12 cellular contexts compared by ENCODE assay signal in the genomic region with DNA sequence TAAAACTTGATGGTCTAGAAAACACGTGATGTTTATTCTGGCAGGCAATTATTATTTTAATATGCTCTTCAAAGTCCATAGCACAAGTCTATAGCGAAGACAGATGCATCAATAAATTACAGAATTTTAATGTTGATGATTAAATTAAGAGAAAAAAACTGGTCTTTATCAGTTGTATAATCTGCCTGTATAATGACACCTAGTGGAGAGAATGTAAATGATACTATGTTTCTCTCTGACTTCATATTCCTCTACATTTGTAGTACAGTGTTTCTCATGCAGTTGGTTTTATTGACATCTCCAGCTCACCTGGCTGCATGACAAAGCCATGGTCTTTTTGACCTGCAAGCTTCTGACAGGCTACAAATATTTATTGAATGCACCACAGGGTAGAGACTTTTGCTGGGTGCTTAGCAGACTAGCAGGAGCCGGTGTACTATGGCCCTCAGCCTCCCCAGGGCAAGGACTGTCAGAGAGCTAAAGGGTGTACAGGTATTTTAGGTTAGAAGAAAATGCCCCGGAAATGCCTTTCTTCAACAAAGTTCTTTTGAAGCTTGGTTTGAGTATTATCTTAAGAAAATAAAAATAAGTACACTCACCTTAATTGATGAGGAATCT.
DNase-seq lines count a peak whose midpoint lies in the region; ATAC-seq and TF ChIP-seq lines count a peak whose summit lies in the region.
"Had no signal": no experiment of that assay in that cellular context is flagged by ENCODE, and none has a peak within 500 bp of the region (broad histone marks: within the 10 kb centered on the region; RNA-seq: fewer than 3 reads in every experiment).

No MANE protein-coding gene starts in this region.

- no peak for ATAC-seq in activated naive CD4-positive, alpha-beta T cell treated with anti-CD3 and anti-CD28 coated beads, Interleukin-2, amount 50 U/mL, for 72 hours

- H4K20me1 ChIP-seq in Karpas-422 (ENCODE audit: insufficient read depth, low read depth, low read length): no peaks in the 10 kb centered on the region

- H3K4me1 ChIP-seq in Karpas-422 (ENCODE audit: low read length): no peaks in the 10 kb centered on the region
- no peaks in the 10 kb centered on the region for H3K4me1 ChIP-seq in left ventricle myocardium inferior
- H3K4me1 ChIP-seq: vagina had no signal

- no peak overlapping the region for H3K4me3 ChIP-seq in brain microvascular endothelial cell (ENCODE audit: low read depth, low read length)
- H3K4me3 ChIP-seq in Karpas-422 (ENCODE audit: low read length): no peak overlapping the region
- no peak overlapping the region for H3K4me3 ChIP-seq in left ventricle myocardium inferior
- H3K4me3 ChIP-seq: vagina had no signal

- TF ChIP-seq CTCF in LNCAP (IDR thresholded peaks at IDR 0.05): peak; percentile 55; the same call in 1 of the 2 replicates
- peak; percentile 44 for TF ChIP-seq CTCF in brain microvascular endothelial cell (IDR thresholded peaks at IDR 0.05; ENCODE audit: low read depth, low read length, missing control alignments)
- peak; percentile 57 for TF ChIP-seq CTCF in osteocyte (IDR thresholded peaks at IDR 0.05)
- no peak for TF ChIP-seq CTCF in left ventricle myocardium inferior (IDR thresholded peaks at IDR 0.05; ENCODE audit: borderline replicate concordance)

- no peak overlapping the region for H3K4me2 ChIP-seq in Karpas-422 (ENCODE audit: low read depth, low read length, poor library complexity, severe bottlenecking)

- no peak overlapping the region for H3K27ac Mint-ChIP-seq in osteocyte (ENCODE audit: unreplicated experiment)
- no peak overlapping the region for H3K27ac Mint-ChIP-seq in activated naive CD4-positive, alpha-beta T cell treated with anti-CD3 and anti-CD28 coated beads, Interleukin-2, amount 50 U/mL, for 72 hours

- H3K9me2 ChIP-seq in Karpas-422 (replicated peaks; ENCODE audit: insufficient read depth, low read length): no peaks in the 10 kb centered on the region

- H3K27ac ChIP-seq in brain microvascular endothelial cell: no peak overlapping the region
- H3K27ac ChIP-seq in Karpas-422 (ENCODE audit: low read length): no peak overlapping the region
- no peak overlapping the region for H3K27ac ChIP-seq in left ventricle myocardium inferior (replicated peaks)
- H3K27ac ChIP-seq: epithelial cell of prostate, vagina had no signal

- H3K9me3 Mint-ChIP-seq in osteocyte (ENCODE audit: unreplicated experiment): no peaks in the 10 kb centered on the region
- H3K9me3 Mint-ChIP-seq in activated naive CD4-positive, alpha-beta T cell treated with anti-CD3 and anti-CD28 coated beads, Interleukin-2, amount 50 U/mL, for 72 hours: no peaks in the 10 kb centered on the region

- no peaks in the 10 kb centered on the region for H3K4me1 Mint-ChIP-seq in osteocyte (ENCODE audit: unreplicated experiment)

- in situ Hi-C loops in brain microvascular endothelial cell (cut with HindIII; ENCODE audit: low pct_ligation_motif_present, low sequenced_read_pairs): no loop called here

- H3K36me3 ChIP-seq in brain microvascular endothelial cell (replicated peaks) (no peaks in the 10 kb centered on the region), Karpas-422 (ENCODE audit: insufficient read depth, low read length) (no peaks in the 10 kb centered on the region), left ventricle myocardium inferior (no peaks in the 10 kb centered on the region)
- H3K36me3 ChIP-seq: vagina had no signal

- intact Hi-C loops in left ventricle myocardium inferior (cut with micrococcal nuclease): no loop called here

- H3K27me3 Mint-ChIP-seq in osteocyte (ENCODE audit: unreplicated experiment): peaks cover 29% of the 10 kb centered on the region

- DNase-seq in NCI-H1694 treated with DMSO at 0.1 percent for 48 hours (lab: John Stamatoyannopoulos, UW): peak; percentile 31
- DNase-seq in NCI-H1694 (lab: John Stamatoyannopoulos, UW): no peak
- DNase-seq in brain microvascular endothelial cell: no peak
- DNase-seq in osteocyte (ENCODE audit: extremely low spot score, unreplicated experiment): no peak
- no peak for DNase-seq in Karpas-422
- no peak for DNase-seq in left ventricle myocardium inferior
- no peak for DNase-seq in activated naive CD4-positive, alpha-beta T cell treated with anti-CD3 and anti-CD28 coated beads, Interleukin-2, amount 50 U/mL, for 72 hours (ENCODE audit: low spot score in 2 of 2)
- DNase-seq: activated CD8-positive, alpha-beta memory T cell treated with anti-CD3 and anti-CD28 coated beads, Interleukin-2, amount 50 U/mL, for 4 hours; stimulated activated CD4-positive, alpha-beta T cell treated with anti-CD3 and anti-CD28 coated beads, Interleukin-4, amount 100 ng/mL, for 24 hours had no signal

- H3K36me3 Mint-ChIP-seq in osteocyte (ENCODE audit: unreplicated experiment): no peaks in the 10 kb centered on the region
- H3K36me3 Mint-ChIP-seq in activated naive CD4-positive, alpha-beta T cell treated with anti-CD3 and anti-CD28 coated beads, Interleukin-2, amount 50 U/mL, for 72 hours: no peaks in the 10 kb centered on the region

- H3K4me3 Mint-ChIP-seq in osteocyte (ENCODE audit: unreplicated experiment): no peak overlapping the region

- H3K9me3 ChIP-seq in Karpas-422 (ENCODE audit: low read length) (no peaks in the 10 kb centered on the region), left ventricle myocardium inferior (replicated peaks) (no peaks in the 10 kb centered on the region)
- H3K9me3 ChIP-seq: vagina had no signal

- no peaks in the 10 kb centered on the region for H3K27me3 ChIP-seq in brain microvascular endothelial cell (replicated peaks)
- no peaks in the 10 kb centered on the region; the same call in 1 of the 2 replicates for H3K27me3 ChIP-seq in Karpas-422 (ENCODE audit: low read length)
- no peaks in the 10 kb centered on the region for H3K27me3 ChIP-seq in left ventricle myocardium inferior (ENCODE audit: low read depth)
- H3K27me3 ChIP-seq: vagina had no signal

- H3K79me2 ChIP-seq in Karpas-422 (ENCODE audit: low read length): no peaks in the 10 kb centered on the region

- H3K9ac ChIP-seq in Karpas-422 (ENCODE audit: low read length): no peak overlapping the region

- no peak overlapping the region for H2AFZ ChIP-seq in Karpas-422 (ENCODE audit: low read length)
